In the genomic region with DNA sequence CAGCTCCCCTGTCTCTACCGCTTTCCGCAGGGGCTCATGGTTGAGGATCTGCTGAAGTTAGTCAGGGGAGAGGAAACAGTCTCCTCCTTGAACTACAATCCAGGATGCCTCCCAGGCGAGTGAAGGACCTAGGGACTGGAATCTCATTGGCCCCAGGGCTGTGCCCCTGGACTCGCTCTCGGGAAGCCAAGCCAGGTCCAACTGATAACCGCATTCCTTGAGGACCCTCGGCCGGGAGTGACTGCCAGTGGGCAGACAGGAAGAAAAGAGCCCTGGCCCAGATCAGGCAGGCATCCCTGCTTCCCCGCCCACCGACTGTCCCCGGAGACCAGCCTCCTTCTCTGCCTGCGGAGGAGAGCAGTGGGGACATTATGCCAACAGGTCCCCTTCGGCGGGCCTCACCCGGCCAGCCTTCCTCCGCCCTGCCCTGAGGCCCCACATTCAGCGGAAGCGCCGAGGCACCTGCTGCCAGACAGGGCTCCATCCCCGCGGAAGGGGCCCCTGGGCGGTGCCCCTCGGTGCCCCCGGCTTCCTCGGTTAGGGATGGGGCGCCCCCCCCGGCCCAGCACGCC, we compare ENCODE assay signal across 8 cellular contexts. TPM values are rescaled to one million over a fixed set of nuclear protein-coding genes. Genes with fewer than 3 reads are reported as not detected.
A peak's percentile ranks its signal among the peaks of the same experiment; 100 is the strongest.
DNase-seq lines count a peak whose midpoint lies in the region; ATAC-seq and TF ChIP-seq lines count a peak whose summit lies in the region.

No MANE protein-coding gene starts in this region.

- TF ChIP-seq CTCF in WI38 (IDR thresholded peaks at IDR 0.05; ENCODE audit: low read depth, low read length) (no peak), gastroesophageal sphincter (IDR thresholded peaks at IDR 0.05) (no peak), sigmoid colon (IDR thresholded peaks at IDR 0.05) (no peak)

- ATAC-seq in gastroesophageal sphincter = no peak
- no peak for ATAC-seq in GM18502 (IDR thresholded peaks at IDR 0.05; ENCODE audit: poor library complexity, unreplicated experiment)
- ATAC-seq in GM21576 (IDR thresholded peaks at IDR 0.05; ENCODE audit: unreplicated experiment) = no peak
- no peak for ATAC-seq in HG03565 (IDR thresholded peaks at IDR 0.05; ENCODE audit: unreplicated experiment)

- TF ChIP-seq EP300 in gastroesophageal sphincter (IDR thresholded peaks at IDR 0.05) = no peak
- no peak for TF ChIP-seq EP300 in sigmoid colon (IDR thresholded peaks at IDR 0.05)

- H3K9me3 ChIP-seq in gastroesophageal sphincter (no peaks in the 10 kb centered on the region), sigmoid colon (no peaks in the 10 kb centered on the region)

- no peaks in the 10 kb centered on the region for H3K27me3 ChIP-seq in gastroesophageal sphincter
- no peaks in the 10 kb centered on the region for H3K27me3 ChIP-seq in sigmoid colon

- 37% methylated on average over 5 of the region's 28 CpGs; no CpG with 5 or more reads in 1 of the 2 donors for WGBS in gastroesophageal sphincter (ENCODE audit: low coverage in 1 of 2), 2 donors
- 4 to 12% methylated on average over 28 of the region's 28 CpGs for WGBS in sigmoid colon, 2 donors

- H3K36me3 ChIP-seq in gastroesophageal sphincter (no peaks in the 10 kb centered on the region), sigmoid colon (no peaks in the 10 kb centered on the region)

- intact Hi-C loops in sigmoid colon (cut with DNase I) = no loop called here

- H3K27ac ChIP-seq in gastroesophageal sphincter (peak overlapping the region in 2 of 4 donors; percentile 38), sigmoid colon (peak overlapping the region in 3 of 4 donors; percentile 36 to 71 (median 39))

- H3K4me3 ChIP-seq in WI38 (ENCODE audit: low read depth, low read length) = peak overlapping the region; percentile 51
- H3K4me3 ChIP-seq in gastroesophageal sphincter = peak overlapping the region; percentile 36 to 72
- peak overlapping the region; percentile 13 to 80 (median 69) for H3K4me3 ChIP-seq in sigmoid colon

- peak; percentile 55 for DNase-seq in NCI-H1436 (lab: John Stamatoyannopoulos, UW)
- DNase-seq in NCI-H1436 treated with DMSO at 0.1 percent for 48 hours (lab: John Stamatoyannopoulos, UW) = no peak
- no peak for DNase-seq in sigmoid colon

- TF ChIP-seq POLR2A in gastroesophageal sphincter (IDR thresholded peaks at IDR 0.05) (no peak), sigmoid colon (IDR thresholded peaks at IDR 0.05) (no peak)

- H3K4me1 ChIP-seq in gastroesophageal sphincter (peaks cover 0 to 42% (median 12%) of the 10 kb centered on the region in 3 donors), sigmoid colon (peaks cover 0 to 33% (median 24%) of the 10 kb centered on the region in 4 donors)

RNA-seq across cellular contexts. Expression of a gene that starts 0.8 kb away (rescaled TPM):
- 1 to 10 TPM in 3 of 4 donors, under 1 TPM in 1; 0.94 to 4.0 (median 2.3) TPM for total RNA-seq in gastroesophageal sphincter
- total RNA-seq in sigmoid colon = 1 to 10 TPM; 2.2 to 5.7 (median 3.9) TPM
- 10 to 100 TPM; 25.5 to 40.5 (median 37.2) TPM for polyA plus RNA-seq in sigmoid colon
